ENCODE assay signal across 1 cellular context in genomic region chr17:47792979-47793378, GRCh38.
TF ChIP-seq lines count a peak whose summit lies in the region.

No MANE protein-coding gene starts in this region.

TF ChIP-seq in K562, 482 proteins besides CTCF, POLR2A, EP300 and RAD21:
- peak; percentile 40 to 51; a peak in 2 of 4 replicates for TF ChIP-seq KDM1A (IDR thresholded peaks at IDR 0.05)
- TF ChIP-seq EWSR1 (IDR thresholded peaks at IDR 0.05; ENCODE audit: borderline replicate concordance, low read depth, partially characterized antibody), result no peak
- TF ChIP-seq SNAPC5 (CRISPR knock-in tag; IDR thresholded peaks at IDR 0.05), result no peak
